Comparison of ENCODE assay signal across 8 cellular contexts in the genomic region with DNA sequence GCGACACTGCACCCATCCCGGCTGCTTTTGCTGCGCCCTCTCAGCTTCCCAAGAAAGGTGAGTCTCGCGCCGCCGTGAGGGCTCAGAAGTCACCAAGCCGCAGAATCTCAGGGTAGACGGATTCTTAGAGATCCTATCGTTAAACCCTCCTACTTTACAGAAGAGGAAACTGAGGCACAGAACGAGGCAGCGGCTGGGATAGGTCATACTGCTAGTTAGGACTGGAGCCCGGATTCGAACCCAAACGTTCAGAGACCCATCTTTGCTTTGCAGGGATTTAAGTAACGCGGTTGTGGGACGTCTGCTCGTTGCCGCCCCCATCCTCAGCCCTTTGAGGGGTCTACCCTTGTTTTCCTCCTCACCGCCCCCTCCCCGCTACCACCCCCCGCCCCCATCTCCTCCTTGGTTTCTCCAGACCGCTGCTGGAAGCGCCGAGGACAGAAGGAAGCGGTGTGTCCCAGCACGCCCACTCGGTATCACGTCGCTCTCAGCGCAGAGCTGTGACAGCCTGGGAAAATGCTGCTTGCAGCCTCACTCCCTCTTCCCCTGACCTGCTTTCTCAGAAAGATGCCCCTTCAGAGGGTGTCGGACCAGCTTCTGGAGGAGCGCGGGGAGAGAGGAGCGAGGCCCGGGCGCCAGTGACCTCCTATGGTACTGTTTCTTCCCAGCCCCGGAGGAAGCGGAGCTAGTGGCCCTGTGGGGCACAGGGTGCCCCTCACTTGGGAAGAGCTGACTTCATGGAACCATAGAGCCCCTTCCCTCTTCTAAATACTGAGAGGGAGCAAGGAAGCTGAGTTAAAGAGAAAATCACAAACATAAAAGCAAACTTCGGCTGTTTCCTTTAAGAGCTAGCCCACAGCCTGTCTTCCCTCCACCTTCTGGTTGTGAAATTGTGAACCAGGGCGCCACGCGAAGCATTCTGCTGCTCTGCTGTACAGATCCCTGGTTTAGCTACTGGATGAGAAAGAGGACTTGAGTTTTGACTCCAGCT. TPM values are rescaled to one million over a fixed set of nuclear protein-coding genes. Genes with fewer than 3 reads are reported as not detected.
DNase-seq lines count a peak whose midpoint lies in the region; ATAC-seq and TF ChIP-seq lines count a peak whose summit lies in the region.

No MANE protein-coding gene starts in this region.

- peaks cover 45% of the 10 kb centered on the region for H3K4me1 Mint-ChIP-seq in chondrocyte (ENCODE audit: low read depth)

- peak; percentile 45 for DNase-seq in DMS 273 (lab: John Stamatoyannopoulos, UW; ENCODE audit: unreplicated experiment)
- no peak for DNase-seq in DMS 273 treated with DMSO at 0.1 percent for 48 hours (lab: John Stamatoyannopoulos, UW)
- peak; percentile 40 for DNase-seq in HuH-7 (ENCODE audit: low spot score)
- DNase-seq in chondrocyte (ENCODE audit: low spot score), result peak; percentile 75
- peak; percentile 30 for DNase-seq in kidney glomerular epithelial cell (lab: John Stamatoyannopoulos, UW)
- peak; percentile 87 for DNase-seq in spleen

- no peak for TF ChIP-seq POLR2A in spleen (IDR thresholded peaks at IDR 0.05)

- peak overlapping the region; percentile 84 for H3K27ac Mint-ChIP-seq in chondrocyte (ENCODE audit: unreplicated experiment)

- no peaks in the 10 kb centered on the region for H3K9me3 Mint-ChIP-seq in chondrocyte (ENCODE audit: low read depth)

- no peaks in the 10 kb centered on the region for H3K9me3 ChIP-seq in spleen

- TF ChIP-seq CTCF in WI38 (IDR thresholded peaks at IDR 0.05; ENCODE audit: low read depth, low read length) (no peak), chondrocyte (IDR thresholded peaks at IDR 0.05) (peak; percentile 25), spleen (IDR thresholded peaks at IDR 0.05 in 8 of 11, conservative IDR thresholded peaks at IDR 0.05 in 3 of 11) (no peak)

- H3K4me3 ChIP-seq in WI38 (ENCODE audit: low read depth, low read length), result peak overlapping the region; percentile 91
- peak overlapping the region; percentile 71 to 95 (median 82) for H3K4me3 ChIP-seq in spleen

- H3K27me3 Mint-ChIP-seq in chondrocyte (ENCODE audit: low read depth), result no peaks in the 10 kb centered on the region

- H3K4me1 ChIP-seq in spleen, result peaks cover 0 to 50% (median 26%) of the 10 kb centered on the region in 6 donors

- intact Hi-C loops in spleen (cut with DNase I; ENCODE audit: low total_unique reads), result no loop called here

- ATAC-seq in HG02610 (IDR thresholded peaks at IDR 0.05; ENCODE audit: unreplicated experiment), result no peak

- H3K36me3 Mint-ChIP-seq in chondrocyte (ENCODE audit: low read depth), result peaks cover 5% of the 10 kb centered on the region

- WGBS in spleen, 5 donors, result 0 to 1% (median 1%) methylated on average over 41 to 44 of the region's 44 CpGs

- peaks cover 0 to 6% (median 0%) of the 10 kb centered on the region in 6 donors for H3K36me3 ChIP-seq in spleen

- H3K27ac ChIP-seq in spleen, result peak overlapping the region; percentile 59 to 94 (median 90)

- H3K4me3 Mint-ChIP-seq in chondrocyte (ENCODE audit: unreplicated experiment), result peak overlapping the region; percentile 88

- no peaks in the 10 kb centered on the region for H3K27me3 ChIP-seq in spleen (replicated peaks in 1 of 7)

RNA-seq across cellular contexts. Expression of gene IL1RAP, which starts 0.6 kb away (rescaled TPM):
- total RNA-seq in chondrocyte (30.4 to 41.6 TPM (median 37.1 TPM) in 3 replicates), spleen (10 to 100 TPM; 22.6 to 47.4 (median 28.1) TPM)
- polyA plus RNA-seq in spleen, result 1 to 10 TPM; 1.1 to 1.6 (median 1.5) TPM
